Comparison of ENCODE assay signal across 19 cellular contexts in the genomic region with DNA sequence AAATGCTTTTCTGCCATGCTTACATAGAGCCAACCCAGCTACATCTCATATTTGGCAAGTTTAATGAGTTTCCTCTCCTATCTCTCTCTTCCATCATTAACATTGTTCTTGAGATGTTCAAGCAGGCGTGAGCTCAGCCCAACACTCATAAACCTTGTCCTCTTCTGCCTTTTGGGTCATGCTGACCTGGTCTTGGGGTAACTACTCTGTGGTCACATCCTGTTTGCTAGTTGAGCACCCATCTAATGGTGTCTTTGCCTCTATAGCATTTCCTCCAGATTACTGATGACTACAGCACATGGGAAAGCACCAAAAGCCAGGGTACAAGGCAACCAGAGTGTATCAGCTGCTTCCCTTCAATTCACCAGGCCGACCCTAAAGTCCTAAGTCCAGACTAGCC.
A peak's percentile ranks its signal among the peaks of the same experiment; 100 is the strongest.
DNase-seq lines count a peak whose midpoint lies in the region; ATAC-seq and TF ChIP-seq lines count a peak whose summit lies in the region.
"Had no signal": no experiment of that assay in that cellular context is flagged by ENCODE, and none has a peak within 500 bp of the region (broad histone marks: within the 10 kb centered on the region; RNA-seq: fewer than 3 reads in every experiment).

No MANE protein-coding gene starts in this region.

- H3K4me3 Mint-ChIP-seq in activated CD8-positive, alpha-beta memory T cell treated with anti-CD3 and anti-CD28 coated beads, Interleukin-2, amount 10 ng/mL, durations not matched to agents 7 days and 5 days, result no peak overlapping the region
- no peak overlapping the region for H3K4me3 Mint-ChIP-seq in activated T-helper 17 cell treated with anti-CD3 and anti-CD28 coated beads, Interleukin-2, amount 50 U/mL, for 72 hours
- peak overlapping the region; percentile 23 to 56 (median 53) for H3K4me3 Mint-ChIP-seq in immature natural killer cell
- H3K4me3 Mint-ChIP-seq in stimulated activated effector memory CD8-positive, alpha-beta T cell treated with anti-CD3 and anti-CD28 coated beads, Interleukin-12 subunit alpha, Interleukin-12 subunit beta, amount 100 ng/mL, for 72 hours, result no peak overlapping the region
- H3K4me3 Mint-ChIP-seq: B cell; CD8-positive, alpha-beta T cell; HFFc6 had no signal

- no peaks in the 10 kb centered on the region for H3K27me3 Mint-ChIP-seq in activated CD8-positive, alpha-beta memory T cell treated with anti-CD3 and anti-CD28 coated beads, Interleukin-2, amount 10 ng/mL, durations not matched to agents 7 days and 5 days
- H3K27me3 Mint-ChIP-seq in activated T-helper 17 cell treated with anti-CD3 and anti-CD28 coated beads, Interleukin-2, amount 50 U/mL, for 72 hours, result no peaks in the 10 kb centered on the region
- H3K27me3 Mint-ChIP-seq in immature natural killer cell (ENCODE audit: low read depth in 3 of 3), result peaks cover 0 to 5% (median 4%) of the 10 kb centered on the region in 3 donors

- no peaks in the 10 kb centered on the region for H3K79me2 ChIP-seq in osteoblast (ENCODE audit: insufficient read depth, low read length)

- no peak overlapping the region for H3K4me3 ChIP-seq in osteoblast (ENCODE audit: insufficient read depth, low read length)
- H3K4me3 ChIP-seq: BLaER1 treated with 17β-estradiol and CSF1 and Interleukin-3, amounts not matched to agents 10 nM and 100 nM; GM12878 had no signal

- no peaks in the 10 kb centered on the region for H3K4me1 ChIP-seq in osteoblast (ENCODE audit: insufficient read depth, low read length)
- H3K4me1 ChIP-seq: BLaER1 treated with 17β-estradiol and CSF1 and Interleukin-3, amounts not matched to agents 10 nM and 100 nM had no signal

- no peaks in the 10 kb centered on the region for H3K36me3 ChIP-seq in osteoblast (ENCODE audit: insufficient read depth, low read length)
- H3K36me3 ChIP-seq: BLaER1 treated with 17β-estradiol and CSF1 and Interleukin-3, amounts not matched to agents 10 nM and 100 nM had no signal

- H3K4me2 ChIP-seq in osteoblast (ENCODE audit: insufficient read depth, low read length), result no peak overlapping the region
- H3K4me2 ChIP-seq: BLaER1 treated with 17β-estradiol and CSF1 and Interleukin-3, amounts not matched to agents 10 nM and 100 nM had no signal

- H3K27ac ChIP-seq in osteoblast (ENCODE audit: low read depth, low read length), result no peak overlapping the region
- H3K27ac ChIP-seq: BLaER1 treated with 17β-estradiol and CSF1 and Interleukin-3, amounts not matched to agents 10 nM and 100 nM had no signal

- peaks cover 23% of the 10 kb centered on the region for H3K36me3 Mint-ChIP-seq in activated CD8-positive, alpha-beta memory T cell treated with anti-CD3 and anti-CD28 coated beads, Interleukin-2, amount 10 ng/mL, durations not matched to agents 7 days and 5 days
- H3K36me3 Mint-ChIP-seq in activated T-helper 17 cell treated with anti-CD3 and anti-CD28 coated beads, Interleukin-2, amount 50 U/mL, for 72 hours (ENCODE audit: low read depth), result no peaks in the 10 kb centered on the region
- H3K36me3 Mint-ChIP-seq in immature natural killer cell, result peaks cover 0 to 3% (median 1%) of the 10 kb centered on the region in 3 donors
- H3K36me3 Mint-ChIP-seq in stimulated activated effector memory CD8-positive, alpha-beta T cell treated with anti-CD3 and anti-CD28 coated beads, Interleukin-12 subunit alpha, Interleukin-12 subunit beta, amount 100 ng/mL, for 72 hours, result no peaks in the 10 kb centered on the region
- H3K36me3 Mint-ChIP-seq: CD8-positive, alpha-beta T cell had no signal

- peak; percentile 55 for DNase-seq in activated CD8-positive, alpha-beta memory T cell treated with anti-CD3 and anti-CD28 coated beads, Interleukin-2, amount 10 ng/mL, durations not matched to agents 7 days and 5 days
- DNase-seq in activated CD8-positive, alpha-beta memory T cell treated with anti-CD3 and anti-CD28 coated beads, Interleukin-2, amount 50 U/mL, for 4 hours, result no peak
- peak; percentile 20 to 38 (median 32) for DNase-seq in immature natural killer cell
- DNase-seq in stimulated activated effector memory CD8-positive, alpha-beta T cell treated with anti-CD3 and anti-CD28 coated beads, Interleukin-12 subunit alpha, Interleukin-12 subunit beta, amount 100 ng/mL, for 72 hours (ENCODE audit: low spot score in 2 of 2), result no peak
- DNase-seq in 8988T, result no peak
- no peak for DNase-seq in osteoblast (ENCODE audit: insufficient read length, low spot score, missing footprints)
- DNase-seq: Calu3; CD8-positive, alpha-beta T cell; DMS79 treated with DMSO at 0.1 percent for 48 hours; GF-D8; GOT3; H7; HFFc6 had no signal

- TF ChIP-seq CTCF in osteoblast (IDR thresholded peaks at IDR 0.05; ENCODE audit: extremely low read depth, low read depth, low read length), result no peak

- CTCF ChIA-PET in activated CD8-positive, alpha-beta memory T cell treated with anti-CD3 and anti-CD28 coated beads, Interleukin-2, amount 10 ng/mL, durations not matched to agents 7 days and 5 days (lab: Charles Lee), result interaction anchor here (1.0 to 2.0 kb wide), 7 partner anchors 10 to 31 kb away, joined by 3 to 6 read pairs (median 4); no protein-coding TSS in a partner anchor

- H3K4me1 Mint-ChIP-seq in activated CD8-positive, alpha-beta memory T cell treated with anti-CD3 and anti-CD28 coated beads, Interleukin-2, amount 10 ng/mL, durations not matched to agents 7 days and 5 days, result peaks cover 37% of the 10 kb centered on the region
- H3K4me1 Mint-ChIP-seq in activated T-helper 17 cell treated with anti-CD3 and anti-CD28 coated beads, Interleukin-2, amount 50 U/mL, for 72 hours, result no peaks in the 10 kb centered on the region
- peaks cover 17 to 57% of the 10 kb centered on the region in 2 donors for H3K4me1 Mint-ChIP-seq in immature natural killer cell
- H3K4me1 Mint-ChIP-seq in stimulated activated effector memory CD8-positive, alpha-beta T cell treated with anti-CD3 and anti-CD28 coated beads, Interleukin-12 subunit alpha, Interleukin-12 subunit beta, amount 100 ng/mL, for 72 hours, result peaks cover 31% of the 10 kb centered on the region
- H3K4me1 Mint-ChIP-seq: B cell had no signal

- no peaks in the 10 kb centered on the region for H3K27me3 ChIP-seq in osteoblast (ENCODE audit: insufficient read depth, low read length)
- H3K27me3 ChIP-seq: BLaER1 treated with 17β-estradiol and CSF1 and Interleukin-3, amounts not matched to agents 10 nM and 100 nM had no signal

- H3K27ac Mint-ChIP-seq in activated CD8-positive, alpha-beta memory T cell treated with anti-CD3 and anti-CD28 coated beads, Interleukin-2, amount 10 ng/mL, durations not matched to agents 7 days and 5 days, result peak overlapping the region; percentile 69
- H3K27ac Mint-ChIP-seq in activated T-helper 17 cell treated with anti-CD3 and anti-CD28 coated beads, Interleukin-2, amount 50 U/mL, for 72 hours, result no peak overlapping the region
- peak overlapping the region; percentile 57 to 87 (median 84) for H3K27ac Mint-ChIP-seq in immature natural killer cell
- no peak overlapping the region for H3K27ac Mint-ChIP-seq in stimulated activated effector memory CD8-positive, alpha-beta T cell treated with anti-CD3 and anti-CD28 coated beads, Interleukin-12 subunit alpha, Interleukin-12 subunit beta, amount 100 ng/mL, for 72 hours
- H3K27ac Mint-ChIP-seq: B cell; CD8-positive, alpha-beta T cell; HFFc6 had no signal

- no peak overlapping the region for H2AFZ ChIP-seq in osteoblast (ENCODE audit: low read length)

- peaks cover 7% of the 10 kb centered on the region for H3K9me3 Mint-ChIP-seq in activated CD8-positive, alpha-beta memory T cell treated with anti-CD3 and anti-CD28 coated beads, Interleukin-2, amount 10 ng/mL, durations not matched to agents 7 days and 5 days (ENCODE audit: low read depth)
- H3K9me3 Mint-ChIP-seq in activated T-helper 17 cell treated with anti-CD3 and anti-CD28 coated beads, Interleukin-2, amount 50 U/mL, for 72 hours, result peaks cover 7% of the 10 kb centered on the region
- no peaks in the 10 kb centered on the region for H3K9me3 Mint-ChIP-seq in immature natural killer cell
- H3K9me3 Mint-ChIP-seq in stimulated activated effector memory CD8-positive, alpha-beta T cell treated with anti-CD3 and anti-CD28 coated beads, Interleukin-12 subunit alpha, Interleukin-12 subunit beta, amount 100 ng/mL, for 72 hours, result peaks cover 6% of the 10 kb centered on the region
- H3K9me3 Mint-ChIP-seq: CD8-positive, alpha-beta T cell; HFFc6 had no signal

- H3K9me3 ChIP-seq in osteoblast (ENCODE audit: low read depth, low read length), result no peaks in the 10 kb centered on the region
- H3K9me3 ChIP-seq: BLaER1 treated with 17β-estradiol and CSF1 and Interleukin-3, amounts not matched to agents 10 nM and 100 nM had no signal

- no peaks in the 10 kb centered on the region for H4K20me1 ChIP-seq in osteoblast (ENCODE audit: insufficient read depth, low read length)
- H4K20me1 ChIP-seq: BLaER1 treated with 17β-estradiol and CSF1 and Interleukin-3, amounts not matched to agents 10 nM and 100 nM had no signal

- peak; percentile 66 for ATAC-seq in activated CD8-positive, alpha-beta memory T cell treated with anti-CD3 and anti-CD28 coated beads, Interleukin-2, amount 10 ng/mL, durations not matched to agents 7 days and 5 days
- ATAC-seq in activated T-helper 17 cell treated with anti-CD3 and anti-CD28 coated beads, Interleukin-2, amount 50 U/mL, for 72 hours (replicated peaks), result peak; percentile 39
- peak; percentile 57 for ATAC-seq in stimulated activated effector memory CD8-positive, alpha-beta T cell treated with anti-CD3 and anti-CD28 coated beads, Interleukin-12 subunit alpha, Interleukin-12 subunit beta, amount 100 ng/mL, for 72 hours
- ATAC-seq in HG03139 (IDR thresholded peaks at IDR 0.05; ENCODE audit: unreplicated experiment), result no peak
- ATAC-seq: CD8-positive, alpha-beta T cell; GM12878; HCT116 had no signal

Comparison
In these comparisons a context has a peak if more than half of its experiments do, and no peak if none do; other contexts are left out.
1. DNase-seq: peak in activated CD8-positive, alpha-beta memory T cell treated with anti-CD3 and anti-CD28 coated beads, Interleukin-2, amount 10 ng/mL, durations not matched to agents 7 days and 5 days (single experiment) and immature natural killer cell (3 of 3); none in activated CD8-positive, alpha-beta memory T cell treated with anti-CD3 and anti-CD28 coated beads, Interleukin-2, amount 50 U/mL, for 4 hours (single experiment), stimulated activated effector memory CD8-positive, alpha-beta T cell treated with anti-CD3 and anti-CD28 coated beads, Interleukin-12 subunit alpha, Interleukin-12 subunit beta, amount 100 ng/mL, for 72 hours (0 of 2), 8988T (single experiment) and osteoblast (single experiment).
2. H3K27ac Mint-ChIP-seq: peak in activated CD8-positive, alpha-beta memory T cell treated with anti-CD3 and anti-CD28 coated beads, Interleukin-2, amount 10 ng/mL, durations not matched to agents 7 days and 5 days (single experiment) and immature natural killer cell (6 of 6); none in activated T-helper 17 cell treated with anti-CD3 and anti-CD28 coated beads, Interleukin-2, amount 50 U/mL, for 72 hours (single experiment) and stimulated activated effector memory CD8-positive, alpha-beta T cell treated with anti-CD3 and anti-CD28 coated beads, Interleukin-12 subunit alpha, Interleukin-12 subunit beta, amount 100 ng/mL, for 72 hours (single experiment).
3. H3K4me3 Mint-ChIP-seq: peak in immature natural killer cell (5 of 5); none in activated CD8-positive, alpha-beta memory T cell treated with anti-CD3 and anti-CD28 coated beads, Interleukin-2, amount 10 ng/mL, durations not matched to agents 7 days and 5 days (single experiment), activated T-helper 17 cell treated with anti-CD3 and anti-CD28 coated beads, Interleukin-2, amount 50 U/mL, for 72 hours (single experiment) and stimulated activated effector memory CD8-positive, alpha-beta T cell treated with anti-CD3 and anti-CD28 coated beads, Interleukin-12 subunit alpha, Interleukin-12 subunit beta, amount 100 ng/mL, for 72 hours (single experiment).